In genomic region chr7:873367-874002, GRCh38 we compare ENCODE assay signal across 1 cellular context.
A peak's percentile ranks its signal among the peaks of the same experiment; 100 is the strongest.
TF ChIP-seq lines count a peak whose summit lies in the region.

No MANE protein-coding gene starts in this region.

TF ChIP-seq in HepG2, 621 proteins besides CTCF, POLR2A, EP300 and RAD21 (continued from another document and continues in another):
- TF ChIP-seq ZBTB49 (CRISPR knock-in tag; IDR thresholded peaks at IDR 0.05; ENCODE audit: borderline replicate concordance) (0 out of 2 replicates have a peak, but pooled peaks have one; percentile 33), RFX1 (IDR thresholded peaks at IDR 0.05) (no peak), ZNF337 (CRISPR knock-in tag; IDR thresholded peaks at IDR 0.05; ENCODE audit: borderline replicate concordance, low read depth) (0 out of 2 replicates have a peak, but pooled peaks have one; percentile 49), SOX13 (IDR thresholded peaks at IDR 0.05) (no peak), SOX13 (CRISPR knock-in tag; conservative IDR thresholded peaks at IDR 0.05 in 1 of 2, IDR thresholded peaks at IDR 0.05 in 1 of 2) (peak in 1 of 2 experiments; percentile 55; a peak in 2 of 4 replicates), ZNF569 (CRISPR knock-in tag; IDR thresholded peaks at IDR 0.05; ENCODE audit: borderline replicate concordance) (no peak), MEIS2 (CRISPR knock-in tag; IDR thresholded peaks at IDR 0.05) (peak; percentile 90), ZNF207 (IDR thresholded peaks at IDR 0.05; ENCODE audit: borderline replicate concordance) (no peak), ZFP1 (CRISPR knock-in tag; IDR thresholded peaks at IDR 0.05) (peak; percentile 67; the same call in 1 of the 2 replicates), ZBTB26 (CRISPR knock-in tag; IDR thresholded peaks at IDR 0.05; ENCODE audit: borderline replicate concordance) (peak; percentile 90), MAX (IDR thresholded peaks at IDR 0.05) (peak; percentile 100), GLMP (CRISPR knock-in tag; IDR thresholded peaks at IDR 0.05; ENCODE audit: borderline replicate concordance) (no peak; the same call in 1 of the 2 replicates), SP5 (CRISPR knock-in tag; IDR thresholded peaks at IDR 0.05; ENCODE audit: borderline replicate concordance, low read depth) (no peak), MIER2 (CRISPR knock-in tag; IDR thresholded peaks at IDR 0.05) (peak; percentile 79), ZNF30 (CRISPR knock-in tag; IDR thresholded peaks at IDR 0.05) (0 out of 2 replicates have a peak, but pooled peaks have one; percentile 30), BRD4 (CRISPR knock-in tag; IDR thresholded peaks at IDR 0.05) (peak; percentile 61; the same call in 1 of the 2 replicates), ZNF850 (CRISPR knock-in tag; conservative IDR thresholded peaks at IDR 0.05) (no peak), FOXO1 (CRISPR knock-in tag; IDR thresholded peaks at IDR 0.05) (peak; percentile 80), WIZ (CRISPR knock-in tag; IDR thresholded peaks at IDR 0.05) (no peak), ZNF674 (CRISPR knock-in tag; IDR thresholded peaks at IDR 0.05; ENCODE audit: low read depth) (no peak), ZNF224 (CRISPR knock-in tag; IDR thresholded peaks at IDR 0.05) (peak; percentile 87; the same call in 1 of the 2 replicates), CENPX (CRISPR knock-in tag; IDR thresholded peaks at IDR 0.05) (no peak), ISL2 (CRISPR knock-in tag; IDR thresholded peaks at IDR 0.05) (peak; percentile 62), ATRX (CRISPR knock-in tag; IDR thresholded peaks at IDR 0.05; ENCODE audit: borderline replicate concordance) (no peak), GMEB2 (CRISPR knock-in tag; IDR thresholded peaks at IDR 0.05; ENCODE audit: low read depth) (no peak), ZBTB7A (CRISPR knock-in tag; IDR thresholded peaks at IDR 0.05) (peak; percentile 86; the same call in 1 of the 2 replicates), THAP11 (CRISPR knock-in tag; IDR thresholded peaks at IDR 0.05) (peak; percentile 83), RARA (CRISPR knock-in tag; IDR thresholded peaks at IDR 0.05) (peak; percentile 81), PRDM15 (CRISPR knock-in tag; IDR thresholded peaks at IDR 0.05) (peak; percentile 48; the same call in 1 of the 2 replicates), ELK4 (CRISPR knock-in tag; IDR thresholded peaks at IDR 0.05; ENCODE audit: borderline replicate concordance) (no peak), ZNF839 (CRISPR knock-in tag; IDR thresholded peaks at IDR 0.05; ENCODE audit: borderline replicate concordance) (no peak), TFDP2 (CRISPR knock-in tag; IDR thresholded peaks at IDR 0.05) (peak; percentile 87), ZNF782 (CRISPR knock-in tag; IDR thresholded peaks at IDR 0.05; ENCODE audit: borderline replicate concordance) (0 out of 2 replicates have a peak, but pooled peaks have one; percentile 27), GRHL1 (CRISPR knock-in tag; conservative IDR thresholded peaks at IDR 0.05) (no peak), ZNF142 (CRISPR knock-in tag; IDR thresholded peaks at IDR 0.05) (peak; percentile 78; the same call in 1 of the 2 replicates), KMT2A (CRISPR knock-in tag; IDR thresholded peaks at IDR 0.05) (0 out of 2 replicates have a peak, but pooled peaks have one; percentile 56), ZNF343 (CRISPR knock-in tag; IDR thresholded peaks at IDR 0.05) (no peak), NCOA1 (CRISPR knock-in tag; IDR thresholded peaks at IDR 0.05) (no peak), HOXA5 (CRISPR knock-in tag; IDR thresholded peaks at IDR 0.05) (peak; percentile 96), YEATS4 (CRISPR knock-in tag; IDR thresholded peaks at IDR 0.05; ENCODE audit: borderline replicate concordance) (peak; percentile 92), ZNF12 (CRISPR knock-in tag; IDR thresholded peaks at IDR 0.05) (no peak), SAFB2 (CRISPR knock-in tag; IDR thresholded peaks at IDR 0.05; ENCODE audit: borderline replicate concordance, low read depth) (no peak; the same call in 1 of the 2 replicates)
